19 cellular contexts compared by ENCODE assay signal in the genomic region with DNA sequence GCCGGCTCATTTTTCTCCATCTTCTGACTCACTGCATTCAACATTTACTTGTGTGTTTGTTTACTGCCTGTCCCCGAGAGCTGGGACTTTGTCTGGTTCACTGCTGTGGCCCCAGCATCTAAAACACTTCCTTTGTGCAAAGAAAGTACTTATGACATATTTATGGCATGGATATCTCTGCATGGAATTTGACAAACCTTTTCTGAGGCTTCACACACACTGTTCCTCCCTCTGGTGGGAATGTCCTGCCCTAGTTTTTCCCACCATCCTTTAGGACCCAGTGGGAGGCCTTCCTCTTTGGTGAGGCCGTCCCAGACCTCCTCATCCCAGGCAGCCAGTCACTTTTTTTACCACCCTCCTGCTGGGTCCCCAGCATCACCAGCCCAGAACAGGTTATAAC. TPM values are rescaled to one million over a fixed set of nuclear protein-coding genes. Genes with fewer than 3 reads are reported as not detected.
A peak's percentile ranks its signal among the peaks of the same experiment; 100 is the strongest.
DNase-seq lines count a peak whose midpoint lies in the region; ATAC-seq and TF ChIP-seq lines count a peak whose summit lies in the region.
"Had no signal": no experiment of that assay in that cellular context is flagged by ENCODE, and none has a peak within 500 bp of the region (broad histone marks: within the 10 kb centered on the region; RNA-seq: fewer than 3 reads in every experiment).

No MANE protein-coding gene starts in this region.

- BruUV-seq in A673 (replicated peaks; lab: Mats Ljungman, UMichigan), result no TSS peak

- CTCF ChIA-PET in A673 (lab: Charles Lee), result no interaction called here

- H3K27me3 ChIP-seq in A673 (replicated peaks; ENCODE audit: insufficient read depth, low read depth, low read length, poor library complexity) (no peaks in the 10 kb centered on the region), H9 (ENCODE audit: insufficient read depth, low read length) (no peaks in the 10 kb centered on the region)
- no peaks in the 10 kb centered on the region for H3K27me3 ChIP-seq in effector memory CD4-positive, alpha-beta T cell (replicated peaks; ENCODE audit: control insufficient read depth, insufficient read depth, low read length, poor library complexity, severe bottlenecking)
- H3K27me3 ChIP-seq: sigmoid colon had no signal

- no peak overlapping the region for H2BK120ac ChIP-seq in H9 (ENCODE audit: low read depth, low read length, poor library complexity, severe bottlenecking)

- ATAC-seq in HG02885 (IDR thresholded peaks at IDR 0.05; ENCODE audit: poor library complexity, unreplicated experiment) (no peak), GM19463 (IDR thresholded peaks at IDR 0.05; ENCODE audit: unreplicated experiment) (no peak)
- ATAC-seq: activated CD4-positive, alpha-beta T cell treated with anti-CD3 and anti-CD28 coated beads for 36 hours; left cardiac atrium had no signal

- H3K14ac ChIP-seq in H9 (ENCODE audit: insufficient read depth, low read length), result no peak overlapping the region

- no peak overlapping the region for H3K18ac ChIP-seq in H9 (ENCODE audit: insufficient read length, low read depth, low read length)

- H3K9me3 ChIP-seq in A673 (ENCODE audit: low read depth, low read length, poor library complexity, severe bottlenecking) (no peaks in the 10 kb centered on the region), H9 (ENCODE audit: control insufficient read depth, low read depth, low read length) (no peaks in the 10 kb centered on the region)
- H3K9me3 ChIP-seq in effector memory CD4-positive, alpha-beta T cell (ENCODE audit: control insufficient read depth, low read length), result no peaks in the 10 kb centered on the region
- H3K9me3 ChIP-seq: sigmoid colon had no signal

- H3K79me2 ChIP-seq in H9 (ENCODE audit: insufficient read depth, low read length), result no peaks in the 10 kb centered on the region

- no peak overlapping the region for H3K9ac ChIP-seq in H9 (ENCODE audit: extremely low read depth, insufficient read length, low read length)

- no peak overlapping the region for H2AFZ ChIP-seq in H9 (ENCODE audit: low read length)

- H3K27ac ChIP-seq in A673 (ENCODE audit: low read depth, low read length, poor library complexity, severe bottlenecking) (peak overlapping the region; percentile 66), H9 (ENCODE audit: insufficient read length, low read depth, low read length) (no peak overlapping the region)
- no peak overlapping the region for H3K27ac ChIP-seq in effector memory CD4-positive, alpha-beta T cell (ENCODE audit: insufficient read depth, low read length, poor library complexity, severe bottlenecking)
- H3K27ac ChIP-seq: sigmoid colon had no signal

- H3K4me1 ChIP-seq in A673 (ENCODE audit: insufficient read depth, low read length, poor library complexity, severe bottlenecking) (peaks cover 40% of the 10 kb centered on the region), H9 (ENCODE audit: insufficient read depth, low read length) (no peaks in the 10 kb centered on the region)
- H3K4me1 ChIP-seq in effector memory CD4-positive, alpha-beta T cell (ENCODE audit: control insufficient read depth, insufficient read depth, low read length, poor library complexity, severe bottlenecking), result no peaks in the 10 kb centered on the region

- no peak overlapping the region for H4K91ac ChIP-seq in H9 (ENCODE audit: insufficient read length, low read depth, low read length)

- H4K20me1 ChIP-seq in H9 (ENCODE audit: control insufficient read depth, insufficient read depth, insufficient read length), result no peaks in the 10 kb centered on the region

- H3K4ac ChIP-seq in H9 (ENCODE audit: low read depth, low read length), result no peak overlapping the region

- H3K4me3 ChIP-seq in A673 (ENCODE audit: low read depth, low read length, poor library complexity, severe bottlenecking) (no peak overlapping the region), astrocyte of the cerebellum (ENCODE audit: low read depth, low read length) (no peak overlapping the region)
- H3K4me3 ChIP-seq in effector memory CD4-positive, alpha-beta T cell (ENCODE audit: insufficient read depth, low read depth, low read length, poor library complexity, severe bottlenecking), result no peak overlapping the region
- H3K4me3 ChIP-seq: sigmoid colon had no signal

- TF ChIP-seq CTCF in A673 (conservative IDR thresholded peaks at IDR 0.05; ENCODE audit: low read depth, low read length) (no peak), H9 (conservative IDR thresholded peaks at IDR 0.05) (no peak), astrocyte of the cerebellum (IDR thresholded peaks at IDR 0.05; ENCODE audit: low read depth, low read length, missing control alignments) (no peak), mesothelial cell of epicardium (IDR thresholded peaks at IDR 0.05; ENCODE audit: unreplicated experiment) (no peak), CD14-positive monocyte (IDR thresholded peaks at IDR 0.05) (no peak)

- no CpG with 5 or more reads among the region's 3 CpGs for WGBS in H9 (ENCODE audit: extremely low coverage, insufficient read length, low lambda C conversion rate)

- no peak overlapping the region for H3K4me3 Mint-ChIP-seq in H9
- no peak overlapping the region for H3K4me3 Mint-ChIP-seq in mesothelial cell of epicardium
- no peak overlapping the region for H3K4me3 Mint-ChIP-seq in CD14-positive monocyte
- H3K4me3 Mint-ChIP-seq: activated CD4-positive, alpha-beta T cell treated with anti-CD3 and anti-CD28 coated beads for 36 hours; activated naive CD8-positive, alpha-beta T cell; IgD-negative memory B cell had no signal

- intact Hi-C loops in A673 (cut with micrococcal nuclease; ENCODE audit: unreplicated experiment) (no loop called here), CD14-positive monocyte (cut with micrococcal nuclease) (no loop called here)

- H3T11ph ChIP-seq in H9 (ENCODE audit: low read length), result no peak overlapping the region

- no peaks in the 10 kb centered on the region for H3K23me2 ChIP-seq in H9 (ENCODE audit: insufficient read length, low read depth, low read length, poor library complexity, severe bottlenecking)

- POLR2A ChIA-PET in A673 (lab: Charles Lee; ENCODE audit: low non-redundant PET), result no interaction called here

- H3K36me3 Mint-ChIP-seq in H9 (ENCODE audit: insufficient read depth in 1 of 3, low read depth in 3 of 3) (peaks cover 33 to 46% (median 42%) of the 10 kb centered on the region in 3 experiments), mesothelial cell of epicardium (peaks cover 41% of the 10 kb centered on the region), CD14-positive monocyte (peaks cover 34 to 36% of the 10 kb centered on the region in 2 donors)

- H3K36me3 ChIP-seq in A673 (ENCODE audit: insufficient read depth, low read length, poor library complexity, severe bottlenecking), result peaks cover 22% of the 10 kb centered on the region
- H3K36me3 ChIP-seq in effector memory CD4-positive, alpha-beta T cell (ENCODE audit: control insufficient read depth, insufficient read depth, low read length), result peaks cover 30% of the 10 kb centered on the region

- no peak overlapping the region for H2AK5ac ChIP-seq in H9 (ENCODE audit: insufficient read length, low read length)

- H3K27me3 Mint-ChIP-seq in H9 (ENCODE audit: low read depth) (no peaks in the 10 kb centered on the region; the same call in 1 of the 2 replicates), mesothelial cell of epicardium (ENCODE audit: low read depth) (no peaks in the 10 kb centered on the region), CD14-positive monocyte (ENCODE audit: low read depth in 3 of 3) (peaks cover 0 to 5% (median 0%) of the 10 kb centered on the region in 3 donors)
- H3K27me3 Mint-ChIP-seq: activated CD4-positive, alpha-beta T cell treated with anti-CD3 and anti-CD28 coated beads for 36 hours; activated naive CD8-positive, alpha-beta T cell; IgD-negative memory B cell had no signal

- H3K9me3 Mint-ChIP-seq in H9 (peaks cover 3% of the 10 kb centered on the region in 2 experiments; a peak in 4 of 5 replicates), mesothelial cell of epicardium (no peaks in the 10 kb centered on the region), CD14-positive monocyte (peaks cover 0 to 6% (median 0%) of the 10 kb centered on the region in 7 donors)
- H3K9me3 Mint-ChIP-seq: IgD-negative memory B cell had no signal

- H4K5ac ChIP-seq in H9 (ENCODE audit: insufficient read length, low read depth, low read length), result no peak overlapping the region

- no peaks in the 10 kb centered on the region for H3K79me1 ChIP-seq in H9 (ENCODE audit: insufficient read depth, low read depth, low read length, poor library complexity, severe bottlenecking)

- no peak overlapping the region for H2BK5ac ChIP-seq in H9 (ENCODE audit: insufficient read length, low read length)

- DNase-seq in A673 (ENCODE audit: low spot score) (peak; percentile 86), H9 (peak; percentile 35), astrocyte of the cerebellum (ENCODE audit: low read depth) (peak; percentile 38), mesothelial cell of epicardium (ENCODE audit: low spot score in 2 of 2, unreplicated experiment in 2 of 2) (no peak), CD14-positive monocyte (ENCODE audit: low spot score) (no peak)
- no peak for DNase-seq in effector memory CD4-positive, alpha-beta T cell
- DNase-seq: activated CD4-positive, alpha-beta T cell treated with anti-CD3 and anti-CD28 coated beads for 36 hours; Calu3; foreskin melanocyte; left cardiac atrium; MV-4-11; NCI-H2029; NCI-H510A; SHP77; sigmoid colon had no signal

- in situ Hi-C loops in astrocyte of the cerebellum (cut with HindIII; ENCODE audit: low sequenced_read_pairs), result no loop called here

- peaks cover 7 to 8% of the 10 kb centered on the region in 2 experiments for H3K4me1 Mint-ChIP-seq in H9
- H3K4me1 Mint-ChIP-seq in mesothelial cell of epicardium, result peaks cover under 1% of the 10 kb centered on the region
- peaks cover 9% of the 10 kb centered on the region for H3K4me1 Mint-ChIP-seq in CD14-positive monocyte
- H3K4me1 Mint-ChIP-seq: activated CD4-positive, alpha-beta T cell treated with anti-CD3 and anti-CD28 coated beads for 36 hours had no signal

- H2BK12ac ChIP-seq in H9 (ENCODE audit: insufficient read length, low read depth, low read length), result no peak overlapping the region

- no peak overlapping the region for H3K56ac ChIP-seq in H9 (ENCODE audit: insufficient read length, low read depth, low read length)

- no peak overlapping the region for H2BK20ac ChIP-seq in H9 (ENCODE audit: low read depth, low read length, poor library complexity, severe bottlenecking)

- H3K23ac ChIP-seq in H9 (ENCODE audit: insufficient read length, low read depth, low read length), result no peak overlapping the region

- H4K8ac ChIP-seq in H9 (replicated peaks; ENCODE audit: insufficient read length, low read depth, low read length), result no peak overlapping the region

- H3K4me2 ChIP-seq in H9 (ENCODE audit: insufficient read depth, insufficient read length, low read length), result no peak overlapping the region

- H3K27ac Mint-ChIP-seq in H9, result peak overlapping the region; percentile 36 to 89 (median 49); a peak in 4 of 7 replicates
- H3K27ac Mint-ChIP-seq in mesothelial cell of epicardium, result peak overlapping the region; percentile 50
- peak overlapping the region in 1 of 7 donors; percentile 28 for H3K27ac Mint-ChIP-seq in CD14-positive monocyte
- H3K27ac Mint-ChIP-seq: activated CD4-positive, alpha-beta T cell treated with anti-CD3 and anti-CD28 coated beads for 36 hours had no signal

- H2BK15ac ChIP-seq in H9 (ENCODE audit: low read depth, low read length), result no peak overlapping the region

RNA-seq across cellular contexts. Expression of a gene that starts 1.4 kb away (rescaled TPM):
- total RNA-seq in A673 (2021) (0.62 and 0.66 TPM in 2 replicates), H9 (2021) (0.44 and 0.70 TPM in 2 replicates), mesothelial cell of epicardium (0.36 to 0.63 TPM (median 0.58 TPM) in 3 replicates)
- polyA plus RNA-seq in CD14-positive monocyte, result not detected
- polyA plus RNA-seq: IgD-negative memory B cell had no signal

RNA-seq across cellular contexts. Expression of a gene that starts 8.9 kb away (rescaled TPM):
- 65.7 and 72.4 TPM in 2 replicates for total RNA-seq in A673 (2021)
- 30.3 and 31.3 TPM in 2 replicates for total RNA-seq in H9 (2021)
- total RNA-seq in mesothelial cell of epicardium, result 92.2 to 96.2 TPM (median 92.4 TPM) in 3 replicates
- 1 to 10 TPM; 3.8 to 3.9 TPM for polyA plus RNA-seq in CD14-positive monocyte

RNA-seq across cellular contexts. Expression of a gene that starts 14.1 kb away (rescaled TPM):
- total RNA-seq in A673 (2021), result 19.2 and 20.3 TPM in 2 replicates
- 16.3 and 19.7 TPM in 2 replicates for total RNA-seq in H9 (2021)
- 11.4 to 12.6 TPM (median 12.6 TPM) in 3 replicates for total RNA-seq in mesothelial cell of epicardium
- polyA plus RNA-seq in CD14-positive monocyte, result 1 to 10 TPM; 7.2 to 8.4 TPM

RNA-seq across cellular contexts. Expression of a gene that starts 14.6 kb away (rescaled TPM):
- 34.1 and 37.7 TPM in 2 replicates for total RNA-seq in A673 (2021)
- 24.1 and 25.4 TPM in 2 replicates for total RNA-seq in H9 (2021)
- total RNA-seq in mesothelial cell of epicardium, result 41.1 to 42.2 TPM (median 41.4 TPM) in 3 replicates
- 1 to 10 TPM; 1.8 to 2.9 TPM for polyA plus RNA-seq in CD14-positive monocyte

RNA-seq across cellular contexts. Expression of a gene that starts 29.2 kb away (rescaled TPM):
- total RNA-seq in A673 (2021) (28.7 and 35.2 TPM in 2 replicates), H9 (2021) (10.2 and 12.5 TPM in 2 replicates), mesothelial cell of epicardium (45.8 to 48.3 TPM (median 47.1 TPM) in 3 replicates)
- polyA plus RNA-seq in CD14-positive monocyte, result under 1 TPM; 0.10 to 0.31 TPM
- polyA plus RNA-seq: IgD-negative memory B cell had no signal

Comparison
In these comparisons a context has a peak if more than half of its experiments do, and no peak if none do; other contexts are left out.
1. DNase-seq: peak in A673 (single experiment), H9 (single experiment) and astrocyte of the cerebellum (single experiment); none in mesothelial cell of epicardium (0 of 2), effector memory CD4-positive, alpha-beta T cell (0 of 3) and CD14-positive monocyte (single experiment).